ENCODE assay signal across 21 cellular contexts in the genomic region with DNA sequence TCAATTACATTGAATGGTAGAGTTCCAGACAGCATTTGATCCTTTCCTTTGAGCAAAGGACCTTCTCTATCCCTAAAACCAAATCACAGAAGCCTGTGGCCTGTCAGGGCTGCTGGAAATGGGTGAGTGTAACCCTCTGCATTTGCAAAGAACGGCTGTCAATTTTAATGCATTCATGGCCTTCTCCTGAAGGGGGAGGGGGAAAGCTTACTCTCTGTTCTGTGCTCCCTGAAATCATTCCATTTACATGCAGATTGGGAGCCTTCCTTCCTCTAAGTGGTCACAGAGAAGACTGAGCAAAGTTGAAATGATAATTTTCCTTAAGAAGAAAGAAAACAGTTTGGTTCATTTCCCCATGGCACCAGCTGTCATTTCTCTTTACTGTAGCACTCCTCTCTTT.
"Had no signal": no experiment of that assay in that cellular context is flagged by ENCODE, and none has a peak within 500 bp of the region (broad histone marks: within the 10 kb centered on the region; RNA-seq: fewer than 3 reads in every experiment).

No MANE protein-coding gene starts in this region.

- H3K9me3 ChIP-seq: body of pancreas, transverse colon, vagina had no signal

- DNase-seq: activated CD4-positive, alpha-beta T cell treated with anti-CD3 and anti-CD28 coated beads, Interleukin-2, amount 10 ng/mL, durations not matched to agents 7 days and 5 days; activated CD4-positive, CD25-positive, alpha-beta regulatory T cell treated with anti-CD3 and anti-CD28 coated beads, Interleukin-2, amount 50 U/mL, for 72 hours; activated CD8-positive, alpha-beta T cell treated with anti-CD3 and anti-CD28 coated beads, Interleukin-2, amount 10 ng/mL, durations not matched to agents 7 days and 5 days; activated gamma-delta T cell; dermis blood vessel endothelial cell; effector CD8-positive, alpha-beta T cell; erythroblast; foreskin fibroblast; left colon; posterior cingulate gyrus; stimulated activated CD4-positive, alpha-beta T cell treated with anti-CD3 and anti-CD28 coated beads, Interleukin-2, amount 100 ng/mL, for 24 hours; stimulated activated naive B cell treated with anti-CD40 and anti-IgM and Interleukin-4, amounts not matched to agents 10 μg/mL and 1 μg/mL and 100 μg/mL, for 72 hours; transverse colon had no signal

- H3K27me3 ChIP-seq: body of pancreas, transverse colon, vagina had no signal

- H3K4me1 Mint-ChIP-seq: activated CD4-positive, alpha-beta T cell treated with anti-CD3 and anti-CD28 coated beads, Interleukin-2, amount 10 ng/mL, durations not matched to agents 7 days and 5 days; activated naive CD4-positive, alpha-beta T cell treated with anti-CD3 and anti-CD28 coated beads, Interleukin-2, amount 50 U/mL, for 24 hours; memory B cell; stimulated activated naive B cell treated with anti-CD40 and anti-IgM and Interleukin-4, amounts not matched to agents 10 μg/mL and 1 μg/mL and 100 μg/mL, for 72 hours had no signal

- H3K9me3 Mint-ChIP-seq: activated CD4-positive, alpha-beta T cell treated with anti-CD3 and anti-CD28 coated beads, Interleukin-2, amount 10 ng/mL, durations not matched to agents 7 days and 5 days; activated T-helper 1 cell treated with anti-CD3 and anti-CD28 coated beads, Interleukin-12 subunit alpha, Interleukin-12 subunit beta, Interleukin-2, Interleukin-4 antibody, amounts not matched to agents 30 ng/mL and 10 ng/mL and 1 ng/mL, durations not matched to agents 14 hours and 24 hours and 36 hours; memory B cell; neural crest cell; stimulated activated naive B cell treated with anti-CD40 and anti-IgM and Interleukin-4, amounts not matched to agents 10 μg/mL and 1 μg/mL and 100 μg/mL, for 72 hours; T-helper 2 cell treated with Interferon-gamma antibody and Interleukin-4, amounts not matched to agents 5 μg/mL and 100 μg/mL, for 36 hours had no signal

- H3K27ac ChIP-seq: transverse colon, vagina, VCaP had no signal

- H3K4me3 ChIP-seq: body of pancreas, transverse colon, vagina had no signal

- H3K27ac Mint-ChIP-seq: activated CD4-positive, alpha-beta T cell treated with anti-CD3 and anti-CD28 coated beads, Interleukin-2, amount 10 ng/mL, durations not matched to agents 7 days and 5 days; activated CD8-positive, alpha-beta T cell treated with anti-CD3 and anti-CD28 coated beads, Interleukin-2, amount 10 ng/mL, durations not matched to agents 7 days and 5 days; activated naive CD4-positive, alpha-beta T cell treated with anti-CD3 and anti-CD28 coated beads, Interleukin-2, amount 50 U/mL, for 24 hours; activated T-helper 1 cell treated with anti-CD3 and anti-CD28 coated beads, Interleukin-12 subunit alpha, Interleukin-12 subunit beta, Interleukin-2, Interleukin-4 antibody, amounts not matched to agents 30 ng/mL and 10 ng/mL and 1 ng/mL, durations not matched to agents 14 hours and 24 hours and 36 hours; memory B cell; stimulated activated naive B cell treated with anti-CD40 and anti-IgM and Interleukin-4, amounts not matched to agents 10 μg/mL and 1 μg/mL and 100 μg/mL, for 72 hours; T-helper 2 cell treated with Interferon-gamma antibody and Interleukin-4, amounts not matched to agents 5 μg/mL and 100 μg/mL, for 36 hours had no signal

- H3K36me3 Mint-ChIP-seq: activated naive CD4-positive, alpha-beta T cell treated with anti-CD3 and anti-CD28 coated beads, Interleukin-2, amount 50 U/mL, for 24 hours; memory B cell; stimulated activated naive B cell treated with anti-CD40 and anti-IgM and Interleukin-4, amounts not matched to agents 10 μg/mL and 1 μg/mL and 100 μg/mL, for 72 hours had no signal

- H3K27me3 Mint-ChIP-seq: activated CD4-positive, alpha-beta T cell treated with anti-CD3 and anti-CD28 coated beads, Interleukin-2, amount 10 ng/mL, durations not matched to agents 7 days and 5 days; memory B cell; stimulated activated naive B cell treated with anti-CD40 and anti-IgM and Interleukin-4, amounts not matched to agents 10 μg/mL and 1 μg/mL and 100 μg/mL, for 72 hours had no signal

- H3K4me1 ChIP-seq: transverse colon, vagina had no signal

- H3K36me3 ChIP-seq: transverse colon, vagina had no signal

- H3K4me3 Mint-ChIP-seq: activated CD4-positive, alpha-beta T cell treated with anti-CD3 and anti-CD28 coated beads, Interleukin-2, amount 10 ng/mL, durations not matched to agents 7 days and 5 days; activated CD8-positive, alpha-beta T cell treated with anti-CD3 and anti-CD28 coated beads, Interleukin-2, amount 10 ng/mL, durations not matched to agents 7 days and 5 days; activated naive CD4-positive, alpha-beta T cell treated with anti-CD3 and anti-CD28 coated beads, Interleukin-2, amount 50 U/mL, for 24 hours; activated T-helper 1 cell treated with anti-CD3 and anti-CD28 coated beads, Interleukin-12 subunit alpha, Interleukin-12 subunit beta, Interleukin-2, Interleukin-4 antibody, amounts not matched to agents 30 ng/mL and 10 ng/mL and 1 ng/mL, durations not matched to agents 14 hours and 24 hours and 36 hours; memory B cell; neural crest cell; stimulated activated naive B cell treated with anti-CD40 and anti-IgM and Interleukin-4, amounts not matched to agents 10 μg/mL and 1 μg/mL and 100 μg/mL, for 72 hours; T-helper 2 cell treated with Interferon-gamma antibody and Interleukin-4, amounts not matched to agents 5 μg/mL and 100 μg/mL, for 36 hours had no signal
